In the genomic region with DNA sequence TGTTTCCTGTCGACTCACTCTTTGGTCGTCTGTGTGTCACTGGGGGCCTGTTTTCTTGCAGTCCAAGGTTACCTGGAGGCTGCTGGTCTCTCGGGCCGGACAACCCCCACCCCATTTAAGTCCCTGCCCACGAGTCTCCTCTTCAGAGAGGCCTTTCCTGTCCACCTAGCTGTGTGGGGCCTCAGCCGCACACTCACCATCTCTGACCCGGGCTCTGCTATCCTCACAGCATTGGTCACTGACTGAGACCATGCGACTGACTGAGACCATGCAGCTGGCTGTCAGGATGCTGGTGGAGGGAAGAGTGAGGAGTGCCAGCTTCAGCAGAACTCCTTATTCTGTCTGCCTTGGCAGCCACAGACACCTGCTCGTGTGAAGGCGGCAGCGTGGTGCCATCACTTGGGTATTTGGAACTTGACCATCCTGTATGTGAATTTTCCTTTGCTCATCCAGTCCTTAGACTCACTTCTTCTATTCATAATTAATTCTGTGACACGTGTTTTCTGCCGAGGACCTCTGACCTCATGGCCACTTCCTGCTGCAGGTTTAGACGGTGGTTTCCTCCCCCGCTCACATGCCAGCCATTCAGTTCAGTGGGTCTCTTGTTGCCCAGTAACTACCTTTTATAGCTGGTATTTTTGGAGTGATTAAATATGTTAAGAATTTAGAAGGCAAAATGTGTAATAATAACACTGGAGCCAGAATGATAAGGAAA, we compare ENCODE assay signal across 11 cellular contexts.
A peak's percentile ranks its signal among the peaks of the same experiment; 100 is the strongest.
DNase-seq lines count a peak whose midpoint lies in the region; TF ChIP-seq lines count a peak whose summit lies in the region.
"Had no signal": no experiment of that assay in that cellular context is flagged by ENCODE, and none has a peak within 500 bp of the region (broad histone marks: within the 10 kb centered on the region; RNA-seq: fewer than 3 reads in every experiment).

No MANE protein-coding gene starts in this region.

- peaks cover 29% of the 10 kb centered on the region for H3K4me1 Mint-ChIP-seq in T-helper 2 cell treated with Interferon-gamma antibody and Interleukin-4, amounts not matched to agents 5 μg/mL and 100 μg/mL, for 36 hours (ENCODE audit: low read depth)

- H3K27me3 Mint-ChIP-seq in T-helper 2 cell treated with Interferon-gamma antibody and Interleukin-4, amounts not matched to agents 5 μg/mL and 100 μg/mL, for 36 hours (ENCODE audit: low read depth), result no peaks in the 10 kb centered on the region
- H3K27me3 Mint-ChIP-seq: activated B cell treated with CpG ODN at 0.5 μM for 24 hours, memory B cell had no signal

- no peak for TF ChIP-seq CTCF in epithelial cell of esophagus (IDR thresholded peaks at IDR 0.05; ENCODE audit: insufficient read depth, low read depth, low read length, missing control alignments)

- peak overlapping the region; percentile 78 for H3K27ac Mint-ChIP-seq in T-helper 2 cell treated with Interferon-gamma antibody and Interleukin-4, amounts not matched to agents 5 μg/mL and 100 μg/mL, for 36 hours
- H3K27ac Mint-ChIP-seq: activated B cell treated with CpG ODN at 0.5 μM for 24 hours, memory B cell had no signal

- peak; percentile 63 for DNase-seq in NK-92 treated with Interleukin-12 subunit alpha and Interleukin-12 subunit beta, amount 100 ng/mL, for 24 hours (lab: John Stamatoyannopoulos, UW)
- DNase-seq in NK-92 (lab: John Stamatoyannopoulos, UW; ENCODE audit: unreplicated experiment) (no peak), epithelial cell of esophagus (ENCODE audit: low read depth) (peak; percentile 69), SW 1271 (lab: John Stamatoyannopoulos, UW) (no peak), GOT3 (lab: John Stamatoyannopoulos, UW) (no peak), NCI-H1105 (lab: John Stamatoyannopoulos, UW) (no peak)
- peak; percentile 12 for DNase-seq in T-helper 2 cell treated with Interferon-gamma antibody and Interleukin-4, amounts not matched to agents 5 μg/mL and 100 μg/mL, for 36 hours (ENCODE audit: low spot score)
- peak; percentile 37 for DNase-seq in stimulated activated CD8-positive, alpha-beta memory T cell treated with anti-CD3 and anti-CD28 coated beads, Interleukin-4, amount 100 ng/mL, for 48 hours
- DNase-seq: activated B cell treated with CpG ODN at 0.5 μM for 24 hours, thyroid gland had no signal

- H3K4me3 Mint-ChIP-seq in T-helper 2 cell treated with Interferon-gamma antibody and Interleukin-4, amounts not matched to agents 5 μg/mL and 100 μg/mL, for 36 hours, result peak overlapping the region; percentile 59
- H3K4me3 Mint-ChIP-seq: activated B cell treated with CpG ODN at 0.5 μM for 24 hours, memory B cell had no signal

- H3K9me3 Mint-ChIP-seq in T-helper 2 cell treated with Interferon-gamma antibody and Interleukin-4, amounts not matched to agents 5 μg/mL and 100 μg/mL, for 36 hours, result no peaks in the 10 kb centered on the region
- H3K9me3 Mint-ChIP-seq: memory B cell had no signal

- peaks cover 6% of the 10 kb centered on the region for H3K36me3 Mint-ChIP-seq in T-helper 2 cell treated with Interferon-gamma antibody and Interleukin-4, amounts not matched to agents 5 μg/mL and 100 μg/mL, for 36 hours (ENCODE audit: low read depth)

- no peak overlapping the region for H3K4me3 ChIP-seq in epithelial cell of esophagus (ENCODE audit: low read length)
- H3K4me3 ChIP-seq: thyroid gland had no signal

Comparison
In these comparisons a context has a peak if more than half of its experiments do, and no peak if none do; other contexts are left out.
1. DNase-seq: peak in NK-92 treated with Interleukin-12 subunit alpha and Interleukin-12 subunit beta, amount 100 ng/mL, for 24 hours (single experiment), T-helper 2 cell treated with Interferon-gamma antibody and Interleukin-4, amounts not matched to agents 5 μg/mL and 100 μg/mL, for 36 hours (single experiment), epithelial cell of esophagus (single experiment) and stimulated activated CD8-positive, alpha-beta memory T cell treated with anti-CD3 and anti-CD28 coated beads, Interleukin-4, amount 100 ng/mL, for 48 hours (single experiment); none in NK-92 (single experiment), SW 1271 (0 of 2), GOT3 (single experiment) and NCI-H1105 (single experiment).